8 cellular contexts compared by ENCODE assay signal in genomic region chr4:71229477-71230257, GRCh38.
DNase-seq lines count a peak whose midpoint lies in the region; ATAC-seq and TF ChIP-seq lines count a peak whose summit lies in the region.

No MANE protein-coding gene starts in this region.

- H3K36me3 ChIP-seq in BE2C: no peaks in the 10 kb centered on the region

- H3K4me1 ChIP-seq in BE2C: no peaks in the 10 kb centered on the region

- DNase-seq in BE2C: peak; percentile 19
- DNase-seq in NCI-H2171 (lab: John Stamatoyannopoulos, UW): peak; percentile 36
- DNase-seq in cerebellum (ENCODE audit: low spot score): peak; percentile 82
- DNase-seq in left lobe of liver (ENCODE audit: low spot score): peak; percentile 80
- no peak for DNase-seq in NCI-H2227 treated with DMSO at 0.1 percent for 48 hours (lab: John Stamatoyannopoulos, UW)

- H3K4me3 ChIP-seq in BE2C (ENCODE audit: low read depth, low read length): no peak overlapping the region; the same call in 1 of the 2 replicates

- TF ChIP-seq CTCF in BE2C (IDR thresholded peaks at IDR 0.05; ENCODE audit: low read depth, low read length): peak; percentile 72

- H3K27me3 ChIP-seq in BE2C: no peaks in the 10 kb centered on the region

- H3K9me3 ChIP-seq in BE2C: no peaks in the 10 kb centered on the region

- ATAC-seq in GM19351 (IDR thresholded peaks at IDR 0.05; ENCODE audit: unreplicated experiment): peak; percentile 55
- peak; percentile 60 for ATAC-seq in left lobe of liver
- no peak for ATAC-seq in HG02970 (IDR thresholded peaks at IDR 0.05; ENCODE audit: low FRiP score, unreplicated experiment)
- ATAC-seq in HG03139 (IDR thresholded peaks at IDR 0.05; ENCODE audit: unreplicated experiment): no peak

Comparison
In these comparisons a context has a peak if more than half of its experiments do, and no peak if none do; other contexts are left out.
1. ATAC-seq: peak in GM19351 (single experiment) and left lobe of liver (single experiment); none in HG02970 (single experiment) and HG03139 (single experiment).